Comparison of ENCODE assay signal across 8 cellular contexts in the genomic region with DNA sequence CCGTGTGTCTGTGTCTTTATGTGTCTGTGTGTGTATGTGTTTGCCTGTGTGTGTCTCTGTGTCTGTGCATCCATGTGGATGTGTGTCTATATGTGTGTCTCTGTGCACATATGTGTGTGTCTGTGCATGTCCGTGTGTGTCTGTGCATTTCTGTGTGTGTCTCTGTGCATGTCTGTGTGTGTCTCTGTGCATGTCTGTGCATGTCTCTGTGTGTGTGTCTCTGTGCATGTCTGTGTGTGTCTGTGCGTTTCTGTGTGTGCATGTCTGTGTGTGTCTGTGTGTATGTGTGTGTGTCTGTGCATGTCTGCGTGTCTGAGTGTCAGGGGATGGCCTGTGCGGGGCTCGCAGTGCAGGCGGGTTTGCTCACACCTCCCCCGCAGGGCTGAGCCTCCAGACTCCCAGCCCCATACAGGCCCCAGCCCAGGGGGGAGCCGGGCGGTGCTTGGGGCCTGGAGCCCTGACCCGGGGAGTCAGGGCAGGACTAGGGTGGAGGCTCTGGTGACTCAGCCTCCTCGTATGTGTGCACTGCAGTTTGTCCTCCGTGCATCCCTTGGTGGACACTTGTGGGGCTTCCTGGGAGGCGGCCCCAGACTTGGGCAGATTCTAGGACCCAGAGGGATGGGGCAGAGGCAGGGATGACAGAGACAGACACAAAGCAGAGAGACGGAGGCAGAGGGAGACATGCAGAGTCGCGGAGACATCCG. TPM values are rescaled to one million over a fixed set of nuclear protein-coding genes. Genes with fewer than 3 reads are reported as not detected.
DNase-seq lines count a peak whose midpoint lies in the region; ATAC-seq, FAIRE-seq and TF ChIP-seq lines count a peak whose summit lies in the region.
"Not testable (repeated sequence)": the region's sequence is repeated elsewhere in the genome, so short reads cannot be mapped to it uniquely, and the experiment has no call there.
"Had no signal": no experiment of that assay in that cellular context is flagged by ENCODE, and none has a peak within 500 bp of the region (broad histone marks: within the 10 kb centered on the region; RNA-seq: fewer than 3 reads in every experiment).

No MANE protein-coding gene starts in this region.

- H3K27me3 Mint-ChIP-seq in activated T-helper 17 cell treated with anti-CD3 and anti-CD28 coated beads, Interleukin-2, amount 50 U/mL, for 72 hours = not testable (repeated sequence)

- H3K27me3 ChIP-seq in RWPE2 (ENCODE audit: insufficient read depth, poor library complexity, severe bottlenecking); spleen (replicated peaks in 1 of 7): not testable (repeated sequence)

- H3K36me3 ChIP-seq in RWPE2 (ENCODE audit: low read depth); spleen: not testable (repeated sequence)

- H3K4me1 ChIP-seq in RWPE2 (ENCODE audit: insufficient read depth, poor library complexity, severe bottlenecking); spleen: not testable (repeated sequence)

- peaks cover 13% of the 10 kb centered on the region for H3K4me1 Mint-ChIP-seq in activated T-helper 17 cell treated with anti-CD3 and anti-CD28 coated beads, Interleukin-2, amount 50 U/mL, for 72 hours

- intact Hi-C loops in spleen (cut with DNase I; ENCODE audit: low total_unique reads) = not testable (repeated sequence)

- not testable (repeated sequence) for DNase-seq in GM12892 (ENCODE audit: insufficient read length)
- DNase-seq in HT-29 (ENCODE audit: low spot score) (peak; percentile 12), NAMALWA (ENCODE audit: low spot score) (peak; percentile 53), RWPE2 (ENCODE audit: low spot score) (peak; percentile 34), foreskin melanocyte (peak; percentile 16), spleen (peak; percentile 58)

- ATAC-seq in RWPE2 (ENCODE audit: low read depth) = peak; percentile 84
- ATAC-seq in activated T-helper 17 cell treated with anti-CD3 and anti-CD28 coated beads, Interleukin-2, amount 50 U/mL, for 72 hours (replicated peaks) = peak; percentile 42

- not testable (repeated sequence) for TF ChIP-seq CTCF in RWPE2 (IDR thresholded peaks at IDR 0.05; ENCODE audit: poor library complexity, severe bottlenecking); spleen (IDR thresholded peaks at IDR 0.05 in 8 of 11, conservative IDR thresholded peaks at IDR 0.05 in 3 of 11)

- not testable (repeated sequence) for H3K27ac ChIP-seq in RWPE2 (ENCODE audit: poor library complexity, severe bottlenecking)
- peak overlapping the region in 5 of 8 donors; percentile 33 to 91 (median 79) for H3K27ac ChIP-seq in spleen

- not testable (repeated sequence) for H3K4me3 ChIP-seq in RWPE2 (ENCODE audit: severe bottlenecking); spleen

- H3K27ac Mint-ChIP-seq in activated T-helper 17 cell treated with anti-CD3 and anti-CD28 coated beads, Interleukin-2, amount 50 U/mL, for 72 hours = not testable (repeated sequence)

- not testable (repeated sequence) for H3K9me3 Mint-ChIP-seq in activated T-helper 17 cell treated with anti-CD3 and anti-CD28 coated beads, Interleukin-2, amount 50 U/mL, for 72 hours

- not testable (repeated sequence) for TF ChIP-seq POLR2A in GM12892 (IDR thresholded peaks at IDR 0.05; ENCODE audit: low read depth, low read length); spleen (IDR thresholded peaks at IDR 0.05)

- not testable (repeated sequence) for H3K9me3 ChIP-seq in RWPE2 (ENCODE audit: severe bottlenecking); spleen

- 53 to 76% (median 59%) methylated on average over 7 to 17 of the region's 18 CpGs for WGBS in spleen, 5 donors

- peak; percentile 85 for FAIRE-seq in GM12892 (lab: Jason Lieb, UNC)

- not testable (repeated sequence) for H3K4me3 Mint-ChIP-seq in activated T-helper 17 cell treated with anti-CD3 and anti-CD28 coated beads, Interleukin-2, amount 50 U/mL, for 72 hours

- not testable (repeated sequence) for H3K36me3 Mint-ChIP-seq in activated T-helper 17 cell treated with anti-CD3 and anti-CD28 coated beads, Interleukin-2, amount 50 U/mL, for 72 hours (ENCODE audit: low read depth)

RNA-seq across cellular contexts. Expression of gene TMEM121, which starts 41.9 kb away (rescaled TPM):
- not detected for polyA plus RNA-seq in GM12892 (2012; ENCODE audit: missing spikeins)
- 0.31 and 0.65 TPM in 2 replicates for total RNA-seq in HT-29 (2014; rRNA removed; shearing (Covaris generic))
- 10 to 100 TPM in 1 of 2 donors, 1 to 10 TPM in 1; 2.5 to 12.3 TPM for total RNA-seq in activated T-helper 17 cell treated with anti-CD3 and anti-CD28 coated beads, Interleukin-2, amount 50 U/mL, for 72 hours
- 10 to 100 TPM in 1 of 7 donors, 1 to 10 TPM in 6; 3.4 to 10.4 (median 4.6) TPM for total RNA-seq in spleen
- polyA plus RNA-seq in spleen = 1 to 10 TPM; 3.3 to 6.0 (median 3.6) TPM
- total RNA-seq: H1 had no signal
